Comparison of ENCODE assay signal across 20 cellular contexts in genomic region chr11:1473011-1473628, GRCh38. TPM values are rescaled to one million over a fixed set of nuclear protein-coding genes. Genes with fewer than 3 reads are reported as not detected.
A peak's percentile ranks its signal among the peaks of the same experiment; 100 is the strongest.
DNase-seq lines count a peak whose midpoint lies in the region; ATAC-seq, FAIRE-seq and TF ChIP-seq lines count a peak whose summit lies in the region.
"Had no signal": no experiment of that assay in that cellular context is flagged by ENCODE, and none has a peak within 500 bp of the region (broad histone marks: within the 10 kb centered on the region; RNA-seq: fewer than 3 reads in every experiment).

No MANE protein-coding gene starts in this region.

- intact Hi-C loops in right lobe of liver (cut with DNase I) (no loop called here), HepG2 (cut with micrococcal nuclease; ENCODE audit: unreplicated experiment) (no loop called here), kidney (cut with DNase I) (no loop called here), sigmoid colon (cut with DNase I) (no loop called here)
- intact Hi-C loops in activated CD8-positive, alpha-beta T cell treated with anti-CD3 and anti-CD28 coated beads for 36 hours (cut with micrococcal nuclease) = no loop called here

- H3K4me3 ChIP-seq in right lobe of liver (no peak overlapping the region), HepG2 (replicated peaks in 1 of 3; ENCODE audit: insufficient read depth in 1 of 3, low read depth in 2 of 3, low read length in 3 of 3) (no peak overlapping the region), kidney (ENCODE audit: low read length in 2 of 2) (no peak overlapping the region), sigmoid colon (no peak overlapping the region)
- H3K4me3 ChIP-seq: A549, K562, MG63 had no signal

- 92% methylated on average over 2 of the region's 12 CpGs for WGBS in right lobe of liver (ENCODE audit: insufficient coverage, low coverage, low lambda C conversion rate, missing lambda C conversion rate)
- 91% methylated on average over 6 of the region's 12 CpGs for WGBS in HepG2 (ENCODE audit: low lambda C conversion rate)
- WGBS in sigmoid colon, 2 donors = 94 to 96% methylated on average over 12 of the region's 12 CpGs

- H3K36me3 ChIP-seq in right lobe of liver = peaks cover 0 to 26% (median 6%) of the 10 kb centered on the region in 4 donors
- peaks cover 2 to 11% of the 10 kb centered on the region in 2 experiments; a peak in 3 of 5 replicates for H3K36me3 ChIP-seq in HepG2 (replicated peaks in 1 of 2; ENCODE audit: control insufficient read depth in 1 of 2, insufficient read depth in 2 of 2, low read length in 2 of 2)
- peaks cover 12 to 32% of the 10 kb centered on the region in 2 donors for H3K36me3 ChIP-seq in kidney (ENCODE audit: control insufficient read depth in 1 of 2, insufficient read depth in 2 of 2, low read length in 2 of 2)
- H3K36me3 ChIP-seq in sigmoid colon = peaks cover 42 to 99% (median 71%) of the 10 kb centered on the region in 4 donors

- H3K27me3 ChIP-seq in right lobe of liver (no peaks in the 10 kb centered on the region), HepG2 (ENCODE audit: control insufficient read depth in 1 of 2, insufficient read depth in 2 of 2, low read length in 2 of 2) (no peaks in the 10 kb centered on the region), sigmoid colon (no peaks in the 10 kb centered on the region)
- H3K27me3 ChIP-seq: MG63 had no signal

- H3K9me3 Mint-ChIP-seq in activated CD8-positive, alpha-beta T cell treated with anti-CD3 and anti-CD28 coated beads for 36 hours = no peaks in the 10 kb centered on the region
- H3K9me3 Mint-ChIP-seq: CD4-positive, alpha-beta T cell; HFFc6 had no signal

- in situ Hi-C loops in HepG2 (cut with HindIII; ENCODE audit: extremely low pct_ligation_motif_present, low pct_unique_long_range_greater_than_20kb) = no loop called here

- no TSS peak for BruUV-seq in HepG2 (replicated peaks; lab: Mats Ljungman, UMichigan)

- H3K27me3 Mint-ChIP-seq in activated CD8-positive, alpha-beta T cell treated with anti-CD3 and anti-CD28 coated beads for 36 hours = no peaks in the 10 kb centered on the region
- H3K27me3 Mint-ChIP-seq: CD4-positive, alpha-beta T cell had no signal

- TF ChIP-seq CTCF in right lobe of liver (IDR thresholded peaks at IDR 0.05) (no peak), HepG2 (CRISPR knock-in tag; IDR thresholded peaks at IDR 0.05) (no peak), kidney (IDR thresholded peaks at IDR 0.05; ENCODE audit: borderline replicate concordance, extremely low read depth, insufficient read depth) (no peak), sigmoid colon (IDR thresholded peaks at IDR 0.05) (no peak)
- no peak for TF ChIP-seq CTCF in activated CD8-positive, alpha-beta T cell treated with anti-CD3 and anti-CD28 coated beads for 36 hours (IDR thresholded peaks at IDR 0.05)

- H3K27ac Mint-ChIP-seq in activated CD8-positive, alpha-beta T cell treated with anti-CD3 and anti-CD28 coated beads for 36 hours = no peak overlapping the region
- H3K27ac Mint-ChIP-seq: CD4-positive, alpha-beta T cell; HFFc6 had no signal

- no peak overlapping the region for H2AFZ ChIP-seq in HepG2 (ENCODE audit: low read length)

- TF ChIP-seq POLR2A in right lobe of liver (IDR thresholded peaks at IDR 0.05) (no peak), HepG2 (IDR thresholded peaks at IDR 0.05; ENCODE audit: insufficient read depth in 1 of 2, low read depth in 2 of 2, low read length in 2 of 2) (no peak), sigmoid colon (IDR thresholded peaks at IDR 0.05) (no peak)

- H3K9me3 ChIP-seq in right lobe of liver (no peaks in the 10 kb centered on the region), HepG2 (ENCODE audit: low read length) (no peaks in the 10 kb centered on the region), kidney (ENCODE audit: control insufficient read depth in 1 of 2, low read length in 2 of 2) (no peaks in the 10 kb centered on the region), sigmoid colon (no peaks in the 10 kb centered on the region)
- H3K9me3 ChIP-seq: A549, MG63 had no signal

- no peak for FAIRE-seq in HepG2 (lab: Jason Lieb, UNC)
- FAIRE-seq in kidney (lab: Jason Lieb, UNC) = no peak
- FAIRE-seq: A549, K562 had no signal

- no peaks in the 10 kb centered on the region for H3K79me2 ChIP-seq in HepG2 (ENCODE audit: insufficient read depth, low read length)

- no peak overlapping the region for H3K4me3 Mint-ChIP-seq in activated CD8-positive, alpha-beta T cell treated with anti-CD3 and anti-CD28 coated beads for 36 hours
- H3K4me3 Mint-ChIP-seq: CD4-positive, alpha-beta T cell; HFFc6 had no signal

- no peak for TF ChIP-seq RAD21 in HepG2 (CRISPR knock-in tag; IDR thresholded peaks at IDR 0.05)

- no peak overlapping the region for H3K4me2 ChIP-seq in HepG2 (ENCODE audit: low read depth, low read length)
- H3K4me2 ChIP-seq: A549 had no signal

- H3K9ac ChIP-seq in HepG2 (ENCODE audit: insufficient read depth, low read depth, low read length) = no peak overlapping the region
- H3K9ac ChIP-seq in kidney (ENCODE audit: low read length in 2 of 2) = no peak overlapping the region

- H3K4me1 ChIP-seq in right lobe of liver (no peaks in the 10 kb centered on the region), HepG2 (ENCODE audit: insufficient read depth, low read length) (no peaks in the 10 kb centered on the region), kidney (ENCODE audit: control insufficient read depth in 1 of 2, insufficient read depth in 1 of 2, low read depth in 1 of 2, low read length in 2 of 2) (no peaks in the 10 kb centered on the region), sigmoid colon (peaks cover 0 to 20% (median 11%) of the 10 kb centered on the region in 4 donors)
- H3K4me1 ChIP-seq: A549 had no signal

- POLR2A ChIA-PET in HepG2 (lab: Yijun Ruan, JAX) = no interaction called here
- POLR2A ChIA-PET in activated CD8-positive, alpha-beta T cell treated with anti-CD3 and anti-CD28 coated beads for 36 hours (lab: Charles Lee) = interaction anchor here (1.0 kb wide), 1 partner anchor 10 kb away, joined by 3 read pairs; no protein-coding TSS in a partner anchor

- no peak for ATAC-seq in right lobe of liver
- ATAC-seq in HepG2 = no peak
- ATAC-seq in activated CD8-positive, alpha-beta T cell treated with anti-CD3 and anti-CD28 coated beads for 36 hours = no peak
- ATAC-seq in GM18861 (IDR thresholded peaks at IDR 0.05; ENCODE audit: unreplicated experiment) = no peak
- ATAC-seq: A549, K562 had no signal

- H4K20me1 ChIP-seq in HepG2 (ENCODE audit: insufficient read depth, low read length) = no peaks in the 10 kb centered on the region

- DNase-seq in right lobe of liver (peak in 2 of 3 donors; percentile 15 to 42), HepG2 (ENCODE audit: low spot score) (no peak), kidney (peak; percentile 54), sigmoid colon (no peak), SW480 (ENCODE audit: low spot score) (no peak)
- no peak for DNase-seq in activated CD8-positive, alpha-beta T cell treated with anti-CD3 and anti-CD28 coated beads for 36 hours
- DNase-seq: COR-L47, DMS79, H7, HFFc6, MG63, NCI-H1417 treated with DMSO at 0.1 percent for 48 hours, NCI-H187, NCI-H446, NCI-H526, SHP77 had no signal

- TF ChIP-seq EP300 in HepG2 (IDR thresholded peaks at IDR 0.05; ENCODE audit: low read depth in 2 of 2, low read length in 2 of 2) = no peak
- TF ChIP-seq EP300 in HepG2 (CRISPR knock-in tag; IDR thresholded peaks at IDR 0.05; ENCODE audit: borderline replicate concordance) = no peak
- TF ChIP-seq EP300 in sigmoid colon (IDR thresholded peaks at IDR 0.05) = no peak

- H3K27ac ChIP-seq in right lobe of liver = no peak overlapping the region
- no peak overlapping the region for H3K27ac ChIP-seq in HepG2 (ENCODE audit: extremely low read length, insufficient read depth, low read length)
- no peak overlapping the region for H3K27ac ChIP-seq in kidney (ENCODE audit: low read depth in 2 of 2, low read length in 2 of 2)
- H3K27ac ChIP-seq in sigmoid colon = peak overlapping the region in 3 of 4 donors; percentile 21 to 38 (median 21)
- H3K27ac ChIP-seq: A549 had no signal

- CTCF ChIA-PET in HepG2 (lab: Yijun Ruan, JAX; ENCODE audit: low intra/inter-chr PET ratio, low total read pairs) = no interaction called here
- CTCF ChIA-PET in activated CD8-positive, alpha-beta T cell treated with anti-CD3 and anti-CD28 coated beads for 36 hours (lab: Charles Lee) = no interaction called here

- H3K4me1 Mint-ChIP-seq in activated CD8-positive, alpha-beta T cell treated with anti-CD3 and anti-CD28 coated beads for 36 hours (ENCODE audit: low read depth) = no peaks in the 10 kb centered on the region

- peaks cover 5% of the 10 kb centered on the region for H3K36me3 Mint-ChIP-seq in activated CD8-positive, alpha-beta T cell treated with anti-CD3 and anti-CD28 coated beads for 36 hours (ENCODE audit: low read depth)

RNA-seq across cellular contexts. Expression of gene MOB2, which starts 13.5 kb away (rescaled TPM):
- total RNA-seq in right lobe of liver (10 to 100 TPM in 5 of 6 experiments, 1 to 10 TPM in 1; 8.5 to 17.0 (median 14.1) TPM), HepG2 (2016; rRNA removed; fragmentation: Illumina TruSeq; extraction: Trizol) (21.8 and 22.3 TPM in 2 replicates), kidney (51.7 TPM), sigmoid colon (10 to 100 TPM; 68.6 to 88.9 (median 71.5) TPM)
- 10.4 and 12.3 TPM in 2 replicates for total RNA-seq in HepG2 (2016; cell fraction: cytosol; rRNA removed; fragmentation: Illumina TruSeq; extraction: Trizol; ENCODE audit: low read depth)
- total RNA-seq in HepG2 (2016; cell fraction: insoluble cytoplasmic fraction; rRNA removed; fragmentation: Illumina TruSeq; extraction: Trizol) = 21.2 and 23.8 TPM in 2 replicates
- total RNA-seq in HepG2 (2016; cell fraction: membrane; rRNA removed; fragmentation: Illumina TruSeq; extraction: Trizol) = 16.9 and 20.1 TPM in 2 replicates
- total RNA-seq in HepG2 (2016; cell fraction: nucleus; rRNA removed; fragmentation: Illumina TruSeq; extraction: Trizol) = 12.2 and 12.9 TPM in 2 replicates
- polyA plus RNA-seq in HepG2 (2011; rRNA removed) (27.7 and 37.6 TPM in 2 replicates), kidney (ENCODE audit: insufficient read depth, low read depth, low replicate concordance) (50.7 TPM), sigmoid colon (10 to 100 TPM; 46.2 to 55.0 (median 53.5) TPM)
- polyA plus RNA-seq in HepG2 (2011; cell fraction: cytosol; rRNA removed) = 24.6 and 33.1 TPM in 2 replicates
- polyA plus RNA-seq in HepG2 (2011; cell fraction: nucleus; rRNA removed) = 72.4 and 74.8 TPM in 2 replicates
- 15.8 and 25.3 TPM in 2 replicates for polyA plus RNA-seq in HepG2 (2012)
- 8.6 and 10.0 TPM in 2 replicates for polyA plus RNA-seq in HepG2 (2016; cell fraction: cytosol; fragmentation: Illumina TruSeq; extraction: Trizol; ENCODE audit: low read depth)
- polyA plus RNA-seq in HepG2 (2016; cell fraction: insoluble cytoplasmic fraction; fragmentation: Illumina TruSeq; extraction: Trizol; ENCODE audit: low read depth) = 23.8 and 24.4 TPM in 2 replicates
- 15.0 and 16.7 TPM in 2 replicates for polyA plus RNA-seq in HepG2 (2016; cell fraction: membrane; fragmentation: Illumina TruSeq; extraction: Trizol; ENCODE audit: low read depth)
- polyA plus RNA-seq in HepG2 (2016; cell fraction: nucleus; fragmentation: Illumina TruSeq; extraction: Trizol; ENCODE audit: insufficient read depth, low read depth) = 23.4 and 24.8 TPM in 2 replicates
- 21.3 and 36.0 TPM in 2 replicates for polyA minus RNA-seq in HepG2 (2011; rRNA and poly(A)+ RNA removed; ENCODE audit: low replicate concordance)
- polyA minus RNA-seq in HepG2 (2011; cell fraction: cytosol; rRNA and poly(A)+ RNA removed) = 7.4 and 16.7 TPM in 2 replicates
- 8.7 and 9.8 TPM in 2 replicates for polyA minus RNA-seq in HepG2 (2011; cell fraction: nucleus; rRNA and poly(A)+ RNA removed)
- 10 to 100 TPM; 13.2 to 14.0 TPM for total RNA-seq in activated CD8-positive, alpha-beta T cell treated with anti-CD3 and anti-CD28 coated beads for 36 hours

Comparison
In these comparisons a context has a peak if more than half of its experiments do, and no peak if none do; other contexts are left out.
1. DNase-seq: peak in right lobe of liver (2 of 3) and kidney (single experiment); none in HepG2 (single experiment), sigmoid colon (single experiment), activated CD8-positive, alpha-beta T cell treated with anti-CD3 and anti-CD28 coated beads for 36 hours (single experiment) and SW480 (single experiment).
2. H3K27ac ChIP-seq: peak in sigmoid colon (3 of 4); none in right lobe of liver (0 of 3), HepG2 (single experiment) and kidney (0 of 2).